1 cellular context compared by ENCODE assay signal in genomic region chr16:23452572-23453337, GRCh38.
TF ChIP-seq lines count a peak whose summit lies in the region.

Gene COG7 (minus strand): TSS chr16:23453189. CDS start chr16:23452994, 195 bp downstream.

TF ChIP-seq in HepG2, 621 proteins besides CTCF, POLR2A, EP300 and RAD21 (continued from another document and continues in another):
- TF ChIP-seq TFE3 (CRISPR knock-in tag; IDR thresholded peaks at IDR 0.05), result peak; percentile 73; the same call in 1 of the 2 replicates
- peak; percentile 74; the same call in 1 of the 2 replicates for TF ChIP-seq GFI1 (CRISPR knock-in tag; IDR thresholded peaks at IDR 0.05; ENCODE audit: borderline replicate concordance)
- TF ChIP-seq HNRNPL (IDR thresholded peaks at IDR 0.05; ENCODE audit: low read depth, low read length), result peak; percentile 71; the same call in 1 of the 2 replicates
- TF ChIP-seq, protein P1, sequence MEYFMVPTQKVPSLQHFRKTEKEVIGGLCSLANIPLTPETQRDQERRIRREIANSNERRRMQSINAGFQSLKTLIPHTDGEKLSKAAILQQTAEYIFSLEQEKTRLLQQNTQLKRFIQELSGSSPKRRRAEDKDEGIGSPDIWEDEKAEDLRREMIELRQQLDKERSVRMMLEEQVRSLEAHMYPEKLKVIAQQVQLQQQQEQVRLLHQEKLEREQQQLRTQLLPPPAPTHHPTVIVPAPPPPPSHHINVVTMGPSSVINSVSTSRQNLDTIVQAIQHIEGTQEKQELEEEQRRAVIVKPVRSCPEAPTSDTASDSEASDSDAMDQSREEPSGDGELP (IDR thresholded peaks at IDR 0.05; ENCODE audit: borderline replicate concordance, low read depth), result peak; percentile 92
- peak; percentile 97 for TF ChIP-seq ZNF546 (CRISPR knock-in tag; conservative IDR thresholded peaks at IDR 0.05)
- TF ChIP-seq ZNF768 (CRISPR knock-in tag; IDR thresholded peaks at IDR 0.05), result peak; percentile 87
- peak; percentile 81 for TF ChIP-seq AGO1 (IDR thresholded peaks at IDR 0.05; ENCODE audit: low read depth, low read length, poor library complexity, severe bottlenecking)
- TF ChIP-seq HMG20A (CRISPR knock-in tag; IDR thresholded peaks at IDR 0.05; ENCODE audit: borderline replicate concordance), result peak; percentile 59
- peak; percentile 63; the same call in 1 of the 2 replicates for TF ChIP-seq NR3C1 (CRISPR knock-in tag; IDR thresholded peaks at IDR 0.05)
- peak; percentile 16 to 98; a peak in 3 of 4 replicates for TF ChIP-seq KLF16 (CRISPR knock-in tag; IDR thresholded peaks at IDR 0.05)
- TF ChIP-seq ATF6 (CRISPR knock-in tag; conservative IDR thresholded peaks at IDR 0.05), result peak; percentile 94; the same call in 1 of the 2 replicates
- TF ChIP-seq ZNF773 (CRISPR knock-in tag; IDR thresholded peaks at IDR 0.05; ENCODE audit: borderline replicate concordance), result peak; percentile 89; the same call in 1 of the 2 replicates
- TF ChIP-seq ZNF737 (CRISPR knock-in tag; IDR thresholded peaks at IDR 0.05; ENCODE audit: borderline replicate concordance), result peak; percentile 99
- no peak for TF ChIP-seq TRIM22 (IDR thresholded peaks at IDR 0.05)
- TF ChIP-seq, protein P2, sequence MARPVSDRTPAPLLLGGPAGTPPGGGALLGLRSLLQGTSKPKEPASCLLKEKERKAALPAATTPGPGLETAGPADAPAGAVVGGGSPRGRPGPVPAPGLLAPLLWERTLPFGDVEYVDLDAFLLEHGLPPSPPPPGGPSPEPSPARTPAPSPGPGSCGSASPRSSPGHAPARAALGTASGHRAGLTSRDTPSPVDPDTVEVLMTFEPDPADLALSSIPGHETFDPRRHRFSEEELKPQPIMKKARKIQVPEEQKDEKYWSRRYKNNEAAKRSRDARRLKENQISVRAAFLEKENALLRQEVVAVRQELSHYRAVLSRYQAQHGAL (CRISPR knock-in tag; IDR thresholded peaks at IDR 0.05; ENCODE audit: not compliant biosample characterization), result peak; percentile 87
- TF ChIP-seq, protein P3, sequence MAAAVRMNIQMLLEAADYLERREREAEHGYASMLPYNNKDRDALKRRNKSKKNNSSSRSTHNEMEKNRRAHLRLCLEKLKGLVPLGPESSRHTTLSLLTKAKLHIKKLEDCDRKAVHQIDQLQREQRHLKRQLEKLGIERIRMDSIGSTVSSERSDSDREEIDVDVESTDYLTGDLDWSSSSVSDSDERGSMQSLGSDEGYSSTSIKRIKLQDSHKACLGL (CRISPR knock-in tag; IDR thresholded peaks at IDR 0.05), result peak; percentile 93
- peak; percentile 59 for TF ChIP-seq MNT (IDR thresholded peaks at IDR 0.05)
- no peak for TF ChIP-seq ZNF3 (CRISPR knock-in tag; IDR thresholded peaks at IDR 0.05)
- TF ChIP-seq, protein P4, sequence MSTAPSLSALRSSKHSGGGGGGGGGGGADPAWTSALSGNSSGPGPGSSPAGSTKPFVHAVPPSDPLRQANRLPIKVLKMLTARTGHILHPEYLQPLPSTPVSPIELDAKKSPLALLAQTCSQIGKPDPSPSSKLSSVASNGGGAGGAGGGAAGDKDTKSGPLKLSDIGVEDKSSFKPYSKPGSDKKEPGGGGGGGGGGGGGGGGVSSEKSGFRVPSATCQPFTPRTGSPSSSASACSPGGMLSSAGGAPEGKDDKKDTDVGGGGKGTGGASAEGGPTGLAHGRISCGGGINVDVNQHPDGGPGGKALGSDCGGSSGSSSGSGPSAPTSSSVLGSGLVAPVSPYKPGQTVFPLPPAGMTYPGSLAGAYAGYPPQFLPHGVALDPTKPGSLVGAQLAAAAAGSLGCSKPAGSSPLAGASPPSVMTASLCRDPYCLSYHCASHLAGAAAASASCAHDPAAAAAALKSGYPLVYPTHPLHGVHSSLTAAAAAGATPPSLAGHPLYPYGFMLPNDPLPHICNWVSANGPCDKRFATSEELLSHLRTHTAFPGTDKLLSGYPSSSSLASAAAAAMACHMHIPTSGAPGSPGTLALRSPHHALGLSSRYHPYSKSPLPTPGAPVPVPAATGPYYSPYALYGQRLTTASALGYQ (CRISPR knock-in tag; IDR thresholded peaks at IDR 0.05), result peak; percentile 89
- 0 out of 2 replicates have a peak, but pooled peaks have one; percentile 16 for TF ChIP-seq ZNF644 (CRISPR knock-in tag; IDR thresholded peaks at IDR 0.05; ENCODE audit: low read depth)
- TF ChIP-seq ZNF550 (CRISPR knock-in tag; IDR thresholded peaks at IDR 0.05; ENCODE audit: borderline replicate concordance), result peak; percentile 90
- peak; percentile 47; the same call in 1 of the 2 replicates for TF ChIP-seq HHEX (CRISPR knock-in tag; IDR thresholded peaks at IDR 0.05)
- peak; percentile 96 for TF ChIP-seq ZNF839 (CRISPR knock-in tag; IDR thresholded peaks at IDR 0.05; ENCODE audit: borderline replicate concordance)
- peak; percentile 75 for TF ChIP-seq ZNF607 (CRISPR knock-in tag; IDR thresholded peaks at IDR 0.05; ENCODE audit: borderline replicate concordance)
- peak; percentile 98 for TF ChIP-seq RBFOX2 (IDR thresholded peaks at IDR 0.05; ENCODE audit: low read depth, low read length)
- TF ChIP-seq, protein P5, sequence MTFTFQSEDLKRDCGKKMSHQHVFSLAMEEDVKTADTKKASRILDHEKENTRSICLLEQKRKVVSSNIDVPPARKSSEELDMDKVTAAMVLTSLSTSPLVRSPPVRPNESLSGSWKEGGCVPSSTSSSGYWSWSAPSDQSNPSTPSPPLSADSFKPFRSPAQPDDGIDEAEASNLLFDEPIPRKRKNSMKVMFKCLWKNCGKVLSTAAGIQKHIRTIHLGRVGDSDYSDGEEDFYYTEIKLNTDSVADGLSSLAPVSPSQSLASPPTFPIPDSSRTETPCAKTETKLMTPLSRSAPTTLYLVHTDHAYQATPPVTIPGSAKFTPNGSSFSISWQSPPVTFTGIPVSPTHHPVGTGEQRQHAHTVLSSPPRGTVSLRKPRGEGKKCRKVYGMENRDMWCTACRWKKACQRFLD (CRISPR knock-in tag; IDR thresholded peaks at IDR 0.05; ENCODE audit: borderline replicate concordance), result peak; percentile 97
- TF ChIP-seq KLF12 (CRISPR knock-in tag; IDR thresholded peaks at IDR 0.05; ENCODE audit: borderline replicate concordance), result peak; percentile 87
- peak; percentile 98 for TF ChIP-seq ZNF572 (CRISPR knock-in tag; IDR thresholded peaks at IDR 0.05)
- peak; percentile 84 for TF ChIP-seq ARNTL (CRISPR knock-in tag; IDR thresholded peaks at IDR 0.05)
- TF ChIP-seq KLF9 (CRISPR knock-in tag; IDR thresholded peaks at IDR 0.05; ENCODE audit: low read depth), result peak; percentile 96; the same call in 1 of the 2 replicates
- peak; percentile 64 for TF ChIP-seq ATF2 (CRISPR knock-in tag; IDR thresholded peaks at IDR 0.05)
- TF ChIP-seq TSC22D2 (CRISPR knock-in tag; IDR thresholded peaks at IDR 0.05; ENCODE audit: borderline replicate concordance), result peak; percentile 91; the same call in 1 of the 2 replicates
- TF ChIP-seq, protein P6, sequence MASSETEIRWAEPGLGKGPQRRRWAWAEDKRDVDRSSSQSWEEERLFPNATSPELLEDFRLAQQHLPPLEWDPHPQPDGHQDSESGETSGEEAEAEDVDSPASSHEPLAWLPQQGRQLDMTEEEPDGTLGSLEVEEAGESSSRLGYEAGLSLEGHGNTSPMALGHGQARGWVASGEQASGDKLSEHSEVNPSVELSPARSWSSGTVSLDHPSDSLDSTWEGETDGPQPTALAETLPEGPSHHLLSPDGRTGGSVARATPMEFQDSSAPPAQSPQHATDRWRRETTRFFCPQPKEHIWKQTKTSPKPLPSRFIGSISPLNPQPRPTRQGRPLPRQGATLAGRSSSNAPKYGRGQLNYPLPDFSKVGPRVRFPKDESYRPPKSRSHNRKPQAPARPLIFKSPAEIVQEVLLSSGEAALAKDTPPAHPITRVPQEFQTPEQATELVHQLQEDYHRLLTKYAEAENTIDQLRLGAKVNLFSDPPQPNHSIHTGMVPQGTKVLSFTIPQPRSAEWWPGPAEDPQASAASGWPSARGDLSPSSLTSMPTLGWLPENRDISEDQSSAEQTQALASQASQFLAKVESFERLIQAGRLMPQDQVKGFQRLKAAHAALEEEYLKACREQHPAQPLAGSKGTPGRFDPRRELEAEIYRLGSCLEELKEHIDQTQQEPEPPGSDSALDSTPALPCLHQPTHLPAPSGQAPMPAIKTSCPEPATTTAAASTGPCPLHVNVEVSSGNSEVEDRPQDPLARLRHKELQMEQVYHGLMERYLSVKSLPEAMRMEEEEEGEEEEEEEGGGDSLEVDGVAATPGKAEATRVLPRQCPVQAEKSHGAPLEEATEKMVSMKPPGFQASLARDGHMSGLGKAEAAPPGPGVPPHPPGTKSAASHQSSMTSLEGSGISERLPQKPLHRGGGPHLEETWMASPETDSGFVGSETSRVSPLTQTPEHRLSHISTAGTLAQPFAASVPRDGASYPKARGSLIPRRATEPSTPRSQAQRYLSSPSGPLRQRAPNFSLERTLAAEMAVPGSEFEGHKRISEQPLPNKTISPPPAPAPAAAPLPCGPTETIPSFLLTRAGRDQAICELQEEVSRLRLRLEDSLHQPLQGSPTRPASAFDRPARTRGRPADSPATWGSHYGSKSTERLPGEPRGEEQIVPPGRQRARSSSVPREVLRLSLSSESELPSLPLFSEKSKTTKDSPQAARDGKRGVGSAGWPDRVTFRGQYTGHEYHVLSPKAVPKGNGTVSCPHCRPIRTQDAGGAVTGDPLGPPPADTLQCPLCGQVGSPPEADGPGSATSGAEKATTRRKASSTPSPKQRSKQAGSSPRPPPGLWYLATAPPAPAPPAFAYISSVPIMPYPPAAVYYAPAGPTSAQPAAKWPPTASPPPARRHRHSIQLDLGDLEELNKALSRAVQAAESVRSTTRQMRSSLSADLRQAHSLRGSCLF (CRISPR knock-in tag; IDR thresholded peaks at IDR 0.05; ENCODE audit: borderline replicate concordance), result peak; percentile 83; the same call in 1 of the 2 replicates
- TF ChIP-seq UBTF (CRISPR knock-in tag; IDR thresholded peaks at IDR 0.05), result peak; percentile 93
- peak; percentile 100 for TF ChIP-seq SALL2 (CRISPR knock-in tag; IDR thresholded peaks at IDR 0.05)
